In the genomic region with DNA sequence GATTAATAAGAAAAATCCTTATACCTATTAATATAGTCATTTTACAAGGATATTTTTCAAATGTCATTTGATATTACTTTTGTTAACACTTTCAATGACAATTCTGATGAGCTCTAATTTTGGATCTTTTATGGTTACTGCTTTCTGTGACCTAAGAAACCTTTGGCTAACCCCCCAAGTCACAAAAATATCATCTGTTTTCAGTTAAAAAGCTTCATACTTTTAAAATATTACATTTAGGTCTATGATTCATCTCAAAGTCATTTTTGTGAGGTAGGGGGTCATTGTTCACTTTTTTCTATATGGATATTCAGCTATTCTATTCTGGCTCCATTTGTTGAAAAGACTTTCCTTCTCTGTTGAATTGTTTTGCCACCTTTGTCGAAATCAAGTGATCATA, we compare ENCODE assay signal across 13 cellular contexts.
"Had no signal": no experiment of that assay in that cellular context is flagged by ENCODE, and none has a peak within 500 bp of the region (broad histone marks: within the 10 kb centered on the region; RNA-seq: fewer than 3 reads in every experiment).

No MANE protein-coding gene starts in this region.

- H3K36me3 ChIP-seq: right atrium auricular region, tibial artery had no signal

- H3K4me3 ChIP-seq: right atrium auricular region, SJSA1, tibial artery had no signal

- H3K4me1 ChIP-seq: right atrium auricular region, SJSA1 had no signal

- H3K9me3 ChIP-seq: heart right ventricle, right atrium auricular region, SJSA1, tibial artery had no signal

- DNase-seq: activated CD4-positive, alpha-beta memory T cell treated with anti-CD3 and anti-CD28 coated beads, Interleukin-2, amount 10 ng/mL, durations not matched to agents 7 days and 5 days; activated gamma-delta T cell treated with Interleukin-2 at 50 U/mL for 16 hours; activated T-cell treated with anti-CD3 and anti-CD28 coated beads, Interleukin-2, amount 50 U/mL, for 72 hours; dermis blood vessel endothelial cell; left ventricle myocardium superior; naive B cell; posterior cingulate gyrus; T-helper 9 cell; tibial artery had no signal

- ATAC-seq: activated T-cell treated with anti-CD3 and anti-CD28 coated beads, Interleukin-2, amount 50 U/mL, for 72 hours; stimulated activated memory B cell treated with anti-CD40 and anti-IgM and Interleukin-4, amounts not matched to agents 10 μg/mL and 1 μg/mL and 100 μg/mL, for 72 hours had no signal

- H3K27ac ChIP-seq: SJSA1, tibial artery had no signal

- H3K27me3 ChIP-seq: heart right ventricle, right atrium auricular region, SJSA1, tibial artery had no signal
